Comparison of ENCODE assay signal across 8 cellular contexts in genomic region chr1:92483442-92484170, GRCh38. TPM values are rescaled to one million over a fixed set of nuclear protein-coding genes. Genes with fewer than 3 reads are reported as not detected.
A peak's percentile ranks its signal among the peaks of the same experiment; 100 is the strongest.
DNase-seq lines count a peak whose midpoint lies in the region; ATAC-seq and TF ChIP-seq lines count a peak whose summit lies in the region.

No MANE protein-coding gene starts in this region.

- H4K91ac ChIP-seq in H9 (ENCODE audit: insufficient read length, low read depth, low read length): no peak overlapping the region

- no peaks in the 10 kb centered on the region for H3K36me3 ChIP-seq in mesendoderm (ENCODE audit: control insufficient read depth, insufficient read depth, low read length)

- no peak for TF ChIP-seq CTCF in CD4-positive, alpha-beta T cell (IDR thresholded peaks at IDR 0.05)
- TF ChIP-seq CTCF in H9 (conservative IDR thresholded peaks at IDR 0.05): no peak

- H3K79me2 ChIP-seq in H9 (ENCODE audit: insufficient read depth, low read length) (no peaks in the 10 kb centered on the region), mesendoderm (ENCODE audit: control insufficient read depth, insufficient read depth, low read length) (no peaks in the 10 kb centered on the region)

- H3K18ac ChIP-seq in H9 (ENCODE audit: insufficient read length, low read depth, low read length) (no peak overlapping the region), mesendoderm (ENCODE audit: low read length) (no peak overlapping the region)

- WGBS in H9 (ENCODE audit: extremely low coverage, insufficient read length, low lambda C conversion rate): no CpG with 5 or more reads among the region's 50 CpGs
- no CpG with 5 or more reads among the region's 50 CpGs for WGBS in mesendoderm (ENCODE audit: extremely low coverage, insufficient coverage, low lambda C conversion rate)

- H3K9ac ChIP-seq in H9 (ENCODE audit: extremely low read depth, insufficient read length, low read length): no peak overlapping the region
- no peak overlapping the region for H3K9ac ChIP-seq in mesendoderm (ENCODE audit: low read length)

- CTCF ChIA-PET in CD4-positive, alpha-beta T cell (lab: Charles Lee): interaction anchor here (0.9 to 6.0 kb wide), 4 partner anchors 9 to 176 kb away, joined by 3 to 50 read pairs (median 4); no protein-coding TSS in a partner anchor

- no peak overlapping the region for H3K4ac ChIP-seq in H9 (ENCODE audit: low read depth, low read length)
- H3K4ac ChIP-seq in mesendoderm (ENCODE audit: low read depth, low read length): no peak overlapping the region

- H3K4me3 Mint-ChIP-seq in CD4-positive, alpha-beta T cell: peak overlapping the region; percentile 90
- peak overlapping the region; percentile 51 to 83 for H3K4me3 Mint-ChIP-seq in H9

- H2BK120ac ChIP-seq in H9 (ENCODE audit: low read depth, low read length, poor library complexity, severe bottlenecking) (no peak overlapping the region), mesendoderm (ENCODE audit: low read depth, low read length) (no peak overlapping the region)

- H3K14ac ChIP-seq in H9 (ENCODE audit: insufficient read depth, low read length): no peak overlapping the region; the same call in 1 of the 2 replicates

- H3K4me1 ChIP-seq in H9 (ENCODE audit: insufficient read depth, low read length) (no peaks in the 10 kb centered on the region), mesendoderm (ENCODE audit: control insufficient read depth, low read depth, low read length) (peaks cover 5% of the 10 kb centered on the region)

- H3K23me2 ChIP-seq in H9 (ENCODE audit: insufficient read length, low read depth, low read length, poor library complexity, severe bottlenecking): peaks cover 43% of the 10 kb centered on the region

- H4K5ac ChIP-seq in H9 (ENCODE audit: insufficient read length, low read depth, low read length) (no peak overlapping the region), mesendoderm (ENCODE audit: low read length) (no peak overlapping the region)

- no peak overlapping the region for H2BK20ac ChIP-seq in H9 (ENCODE audit: low read depth, low read length, poor library complexity, severe bottlenecking)

- H2AK5ac ChIP-seq in H9 (ENCODE audit: insufficient read length, low read length) (no peak overlapping the region), mesendoderm (ENCODE audit: low read length) (no peak overlapping the region)

- no peaks in the 10 kb centered on the region for H3K27me3 Mint-ChIP-seq in CD4-positive, alpha-beta T cell
- peaks cover 98% of the 10 kb centered on the region for H3K27me3 Mint-ChIP-seq in H9 (ENCODE audit: low read depth)

- no peak for ATAC-seq in CD4-positive, alpha-beta T cell (ENCODE audit: poor library complexity)
- ATAC-seq in HG03135 (IDR thresholded peaks at IDR 0.05; ENCODE audit: unreplicated experiment): no peak
- no peak for ATAC-seq in GM21737 (IDR thresholded peaks at IDR 0.05; ENCODE audit: unreplicated experiment)

- H3K23ac ChIP-seq in H9 (ENCODE audit: insufficient read length, low read depth, low read length) (no peak overlapping the region), mesendoderm (ENCODE audit: low read length) (peak overlapping the region; percentile 6)

- no peaks in the 10 kb centered on the region for H3K27me3 ChIP-seq in CD4-positive, alpha-beta T cell (ENCODE audit: control insufficient read depth, insufficient read depth, low read length)
- H3K27me3 ChIP-seq in H9 (ENCODE audit: insufficient read depth, low read length) (peaks cover 92% of the 10 kb centered on the region), mesendoderm (ENCODE audit: insufficient read depth, low read length, poor library complexity) (peaks cover 85% of the 10 kb centered on the region)

- H3K79me1 ChIP-seq in H9 (ENCODE audit: insufficient read depth, low read depth, low read length, poor library complexity, severe bottlenecking): no peaks in the 10 kb centered on the region
- H3K79me1 ChIP-seq in mesendoderm (ENCODE audit: low read length): no peaks in the 10 kb centered on the region

- POLR2A ChIA-PET in CD4-positive, alpha-beta T cell (lab: Charles Lee): interaction anchor here (0.7 to 6.8 kb wide), 11 partner anchors 9 to 168 kb away, joined by 3 to 96 read pairs (median 10); no protein-coding TSS in a partner anchor

- H3K9me3 ChIP-seq in CD4-positive, alpha-beta T cell (ENCODE audit: control insufficient read depth, low read length): no peaks in the 10 kb centered on the region
- no peaks in the 10 kb centered on the region for H3K9me3 ChIP-seq in H9 (ENCODE audit: control insufficient read depth, low read depth, low read length)

- H3K27ac Mint-ChIP-seq in CD4-positive, alpha-beta T cell: peak overlapping the region; percentile 85
- no peak overlapping the region; a peak in 1 of 7 replicates for H3K27ac Mint-ChIP-seq in H9

- H4K20me1 ChIP-seq in H9 (ENCODE audit: control insufficient read depth, insufficient read depth, insufficient read length): no peaks in the 10 kb centered on the region

- H3K4me3 ChIP-seq in mesendoderm (ENCODE audit: low read length): no peak overlapping the region

- no peak overlapping the region for H3T11ph ChIP-seq in H9 (ENCODE audit: low read length)

- H3K27ac ChIP-seq in CD4-positive, alpha-beta T cell (ENCODE audit: low read depth, low read length): peak overlapping the region; percentile 29
- H3K27ac ChIP-seq in H9 (ENCODE audit: insufficient read length, low read depth, low read length) (no peak overlapping the region), mesendoderm (ENCODE audit: low read depth, low read length) (no peak overlapping the region)

- H4K8ac ChIP-seq in H9 (replicated peaks; ENCODE audit: insufficient read length, low read depth, low read length) (no peak overlapping the region), mesendoderm (ENCODE audit: low read depth, low read length) (no peak overlapping the region)

- peak in 9 of 10 experiments; percentile 17 to 53 (median 30) for DNase-seq in CD4-positive, alpha-beta T cell
- peak; percentile 69 for DNase-seq in H9
- DNase-seq in RPMI8226: peak; percentile 65
- DNase-seq in activated naive CD4-positive, alpha-beta T cell treated with anti-CD3 and anti-CD28 coated beads, Interleukin-2, amount 50 U/mL, for 16 hours: peak; percentile 81
- peak; percentile 40 for DNase-seq in mesendoderm
- peak; percentile 67 for DNase-seq in stimulated activated naive CD4-positive, alpha-beta T cell treated with Interleukin-2 at 50 U/mL for 16 hours (lab: John Stamatoyannopoulos, UW)

- no peaks in the 10 kb centered on the region for H3K9me3 Mint-ChIP-seq in CD4-positive, alpha-beta T cell
- peaks cover 5 to 14% of the 10 kb centered on the region in 2 experiments for H3K9me3 Mint-ChIP-seq in H9

- H2AFZ ChIP-seq in H9 (ENCODE audit: low read length): no peak overlapping the region

- H3K4me2 ChIP-seq in H9 (ENCODE audit: insufficient read depth, insufficient read length, low read length): peak overlapping the region; percentile 74
- H3K4me2 ChIP-seq in mesendoderm (ENCODE audit: low read length): peak overlapping the region; percentile 74

- no peak overlapping the region for H2BK15ac ChIP-seq in H9 (ENCODE audit: low read depth, low read length)
- no peak overlapping the region for H2BK15ac ChIP-seq in mesendoderm (replicated peaks; ENCODE audit: low read depth)

- H3K56ac ChIP-seq in H9 (ENCODE audit: insufficient read length, low read depth, low read length): no peak overlapping the region
- H3K56ac ChIP-seq in mesendoderm (ENCODE audit: low read length): peak overlapping the region; percentile 25

- no peak overlapping the region for H2BK5ac ChIP-seq in H9 (ENCODE audit: insufficient read length, low read length)
- no peak overlapping the region for H2BK5ac ChIP-seq in mesendoderm (ENCODE audit: low read length)

- intact Hi-C loops in CD4-positive, alpha-beta T cell (cut with DNase I, micrococcal nuclease): loop anchor here in 1 of 2 experiments (2.0 kb wide), 3 partner anchors 53 to 115 kb away; no protein-coding TSS in a partner anchor

- H3K36me3 Mint-ChIP-seq in CD4-positive, alpha-beta T cell (ENCODE audit: low read depth): peaks cover 39% of the 10 kb centered on the region
- peaks cover 0 to 4% (median 0%) of the 10 kb centered on the region in 3 experiments; a peak in 2 of 7 replicates for H3K36me3 Mint-ChIP-seq in H9 (ENCODE audit: insufficient read depth in 1 of 3, low read depth in 3 of 3)

- no peak overlapping the region for H2BK12ac ChIP-seq in H9 (ENCODE audit: insufficient read length, low read depth, low read length)

- peaks cover 53% of the 10 kb centered on the region for H3K4me1 Mint-ChIP-seq in CD4-positive, alpha-beta T cell (ENCODE audit: low read depth)
- H3K4me1 Mint-ChIP-seq in H9: peaks cover 34 to 46% of the 10 kb centered on the region in 2 experiments

RNA-seq across cellular contexts. Expression of gene GFI1, which starts 3.1 kb away (rescaled TPM):
- 10 to 100 TPM; 13.0 to 15.3 TPM for total RNA-seq in CD4-positive, alpha-beta T cell
- total RNA-seq in H9 (2021): 0.11 TPM in 1 of 2 replicates, not detected in the other
- polyA plus RNA-seq in mesendoderm (2013, experiment 1 of 2): 0.08 TPM
- 0.13 TPM for polyA plus RNA-seq in mesendoderm (2013, experiment 2 of 2)

Comparison
In these comparisons a context has a peak if more than half of its experiments do, and no peak if none do; other contexts are left out.
1. DNase-seq: peak in every context shown above with its lines; median percentile 81 in activated naive CD4-positive, alpha-beta T cell treated with anti-CD3 and anti-CD28 coated beads, Interleukin-2, amount 50 U/mL, for 16 hours; 69 in H9; 67 in stimulated activated naive CD4-positive, alpha-beta T cell treated with Interleukin-2 at 50 U/mL for 16 hours; 65 in RPMI8226; 40 in mesendoderm; 30 in CD4-positive, alpha-beta T cell.
2. RNA of gene GFI1, which starts 3.1 kb away (total RNA-seq): 13.0 to 15.3 TPM in CD4-positive, alpha-beta T cell; 0.11 TPM in H9; every median in the first group is over 10 times any median in the second.